ENCODE assay signal across 8 cellular contexts in the genomic region with DNA sequence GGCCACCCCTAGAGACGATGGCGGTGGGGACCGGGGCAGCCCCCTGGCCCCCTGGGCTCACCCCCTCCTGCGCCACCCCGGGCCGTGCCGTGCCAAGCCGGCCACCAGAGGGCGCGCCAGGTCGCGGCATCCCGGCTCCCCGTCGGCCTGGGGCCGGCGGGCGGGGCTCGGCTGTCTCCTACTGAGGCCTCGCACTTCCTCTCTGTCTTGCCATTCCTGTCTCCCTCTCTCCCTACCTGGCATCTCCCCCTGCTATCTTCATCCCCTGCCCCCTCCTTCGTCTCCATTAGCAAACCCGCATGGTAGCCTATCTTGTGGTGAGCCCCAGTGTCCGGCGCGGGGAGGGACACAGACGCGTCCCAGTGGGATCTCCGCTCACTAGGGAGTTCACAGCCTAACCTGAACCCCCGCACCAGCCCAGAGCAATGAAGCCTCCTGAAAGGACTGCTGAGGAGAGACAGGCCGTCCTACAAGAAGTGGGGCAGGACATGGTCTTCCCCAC. TPM values are rescaled to one million over a fixed set of nuclear protein-coding genes. Genes with fewer than 3 reads are reported as not detected.
DNase-seq lines count a peak whose midpoint lies in the region; ATAC-seq and TF ChIP-seq lines count a peak whose summit lies in the region.

No MANE protein-coding gene starts in this region.

- peaks cover 0 to 14% of the 10 kb centered on the region in 2 donors for H3K4me1 ChIP-seq in left lung

- ATAC-seq in HG02981 (IDR thresholded peaks at IDR 0.05; ENCODE audit: unreplicated experiment) (peak; percentile 97), left lung (peak; percentile 100)

- peaks cover 0 to 10% of the 10 kb centered on the region in 2 donors for H3K27me3 ChIP-seq in left lung

- peak; percentile 29 for DNase-seq in NK-92 treated with Interleukin-12 subunit alpha and Interleukin-12 subunit beta, amount 100 ng/mL, for 24 hours (lab: John Stamatoyannopoulos, UW)
- DNase-seq in NK-92 (lab: John Stamatoyannopoulos, UW; ENCODE audit: unreplicated experiment): no peak
- peak; percentile 61 for DNase-seq in NCI-H2227 (lab: John Stamatoyannopoulos, UW; ENCODE audit: unreplicated experiment)
- peak; percentile 83 for DNase-seq in activated CD4-positive, alpha-beta T cell treated with anti-CD3 and anti-CD28 coated beads for 48 hours
- peak; percentile 79 for DNase-seq in coronary artery (ENCODE audit: low spot score)
- peak; percentile 72 to 98 for DNase-seq in left lung
- DNase-seq in stimulated activated CD4-positive, alpha-beta T cell treated with anti-CD3 and anti-CD28 coated beads, Interleukin-2, amount 100 ng/mL, for 48 hours: peak; percentile 76 to 82

- no peak overlapping the region for H3K27ac ChIP-seq in coronary artery
- H3K27ac ChIP-seq in left lung: no peak overlapping the region

- no peaks in the 10 kb centered on the region for H3K9me3 ChIP-seq in left lung

- peak; percentile 97 for TF ChIP-seq CTCF in coronary artery (IDR thresholded peaks at IDR 0.05)
- peak; percentile 96 to 98 for TF ChIP-seq CTCF in left lung (IDR thresholded peaks at IDR 0.05)

- H3K4me3 ChIP-seq in coronary artery (peak overlapping the region; percentile 71), left lung (peak overlapping the region; percentile 6 to 30)

- intact Hi-C loops in left lung (cut with DNase I): loop anchor here in 1 of 2 donors (5.0 kb wide), 1 partner anchor 148 kb away; no protein-coding TSS in a partner anchor

- no peaks in the 10 kb centered on the region for H3K36me3 ChIP-seq in left lung

RNA-seq across cellular contexts. Expression of a gene that starts 29.8 kb away (rescaled TPM):
- 1 to 10 TPM in 1 of 2 donors, not detected in 1; 1.2 TPM for total RNA-seq in left lung
